ENCODE assay signal across 1 cellular context in genomic region chr7:45026984-45027773, GRCh38.
TF ChIP-seq lines count a peak whose summit lies in the region.

No MANE protein-coding gene starts in this region.

TF ChIP-seq in GM23338, 12 proteins besides CTCF, POLR2A, EP300 and RAD21 (continued from another document):
- no peak for TF ChIP-seq REST (IDR thresholded peaks at IDR 0.05; ENCODE audit: unreplicated experiment)
- no peak for TF ChIP-seq EZH2 (IDR thresholded peaks at IDR 0.05; ENCODE audit: low read depth, unreplicated experiment)
- TF ChIP-seq STAT1 (IDR thresholded peaks at IDR 0.05; ENCODE audit: unreplicated experiment), result no peak
- TF ChIP-seq NANOG (IDR thresholded peaks at IDR 0.05; ENCODE audit: borderline replicate concordance), result no peak
- TF ChIP-seq JUNB (IDR thresholded peaks at IDR 0.05; ENCODE audit: unreplicated experiment), result no peak
